In genomic region chr1:32291145-32291707, GRCh38 we compare ENCODE assay signal across 8 cellular contexts. TPM values are rescaled to one million over a fixed set of nuclear protein-coding genes. Genes with fewer than 3 reads are reported as not detected.
DNase-seq lines count a peak whose midpoint lies in the region; ATAC-seq and TF ChIP-seq lines count a peak whose summit lies in the region.

No MANE protein-coding gene starts in this region.

- peaks cover 0 to 2% of the 10 kb centered on the region in 2 donors for H3K4me1 ChIP-seq in lung (ENCODE audit: control insufficient read depth in 2 of 2, insufficient read depth in 2 of 2, low read length in 2 of 2)
- H3K4me1 ChIP-seq in aorta (ENCODE audit: control insufficient read depth in 1 of 2, insufficient read depth in 2 of 2, low read length in 2 of 2), result no peaks in the 10 kb centered on the region

- 45 to 47% methylated on average over 10 of the region's 10 CpGs for WGBS in lung, 2 donors
- 65 to 70% methylated on average over 10 of the region's 10 CpGs for WGBS in aorta, 2 donors

- H3K36me3 Mint-ChIP-seq in MCF 10A (ENCODE audit: insufficient read depth, unreplicated experiment), result no peaks in the 10 kb centered on the region

- H3K4me3 ChIP-seq in lung (no peak overlapping the region), aorta (ENCODE audit: low read length in 2 of 2) (peak overlapping the region; percentile 44 to 51)

- H3K27ac Mint-ChIP-seq in MCF 10A (ENCODE audit: low read depth, unreplicated experiment), result peak overlapping the region; percentile 96

- CTCF ChIA-PET in MCF 10A (lab: Yijun Ruan, JAX), result interaction anchor here (0.6 to 3.3 kb wide), 2 partner anchors 36 to 75 kb away, joined by 3 to 21 read pairs; no protein-coding TSS in a partner anchor

- peak; percentile 64 for DNase-seq in Caki2 (ENCODE audit: low read depth)
- DNase-seq in MCF 10A (ENCODE audit: unreplicated experiment), result peak; percentile 78
- no peak for DNase-seq in lung (ENCODE audit: low spot score)
- no peak for DNase-seq in aorta
- DNase-seq in hippocampal formation (lab: John Stamatoyannopoulos, UW), result no peak

- ATAC-seq in lung (ENCODE audit: insufficient read depth, low FRiP score), result no peak
- ATAC-seq in aorta (ENCODE audit: low FRiP score), result no peak
- ATAC-seq in HG02678 (IDR thresholded peaks at IDR 0.05; ENCODE audit: unreplicated experiment), result no peak
- no peak for ATAC-seq in HG02642 (IDR thresholded peaks at IDR 0.05; ENCODE audit: poor library complexity, unreplicated experiment)

- H3K27me3 ChIP-seq in lung (ENCODE audit: control insufficient read depth, insufficient read depth), result no peaks in the 10 kb centered on the region
- H3K27me3 ChIP-seq in aorta (ENCODE audit: control insufficient read depth in 1 of 2, insufficient read depth in 2 of 2, low read length in 1 of 2), result no peaks in the 10 kb centered on the region

- TSS peak; percentile 97 for BruUV-seq in MCF 10A (replicated peaks; lab: Mats Ljungman, UMichigan)

- H3K27me3 Mint-ChIP-seq in MCF 10A (ENCODE audit: insufficient read depth, unreplicated experiment), result no peaks in the 10 kb centered on the region

- H3K27ac ChIP-seq in KOPT-K1 (ENCODE audit: low read depth, low read length, poor library complexity, severe bottlenecking) (peak overlapping the region; percentile 96), lung (ENCODE audit: low read depth in 1 of 2, low read length in 1 of 2) (peak overlapping the region; percentile 53 to 92), aorta (ENCODE audit: low read depth in 1 of 2, low read length in 2 of 2) (peak overlapping the region in 1 of 2 donors; percentile 60)

- POLR2A ChIA-PET in MCF 10A (lab: Yijun Ruan, JAX), result interaction anchor here (0.5 to 2.8 kb wide), 19 partner anchors 9 to 1057 kb away, joined by 3 to 10 read pairs (median 4); partner anchors contain the start of genes BSDC1, RBBP4 and ZBTB8A

- H3K9me3 ChIP-seq in KOPT-K1 (ENCODE audit: insufficient read depth, low read length, poor library complexity, severe bottlenecking) (no peaks in the 10 kb centered on the region), lung (ENCODE audit: control insufficient read depth in 2 of 2, insufficient read depth in 1 of 2, low read length in 1 of 2) (no peaks in the 10 kb centered on the region), aorta (ENCODE audit: control insufficient read depth, low read length) (no peaks in the 10 kb centered on the region)

- H3K4me1 Mint-ChIP-seq in MCF 10A (ENCODE audit: insufficient read depth, unreplicated experiment), result peaks cover 18% of the 10 kb centered on the region

- in situ Hi-C loops in Caki2 (cut with HindIII; ENCODE audit: low pct_unique_long_range_greater_than_20kb, low sequenced_read_pairs), result no loop called here

- H3K9me3 Mint-ChIP-seq in MCF 10A (ENCODE audit: unreplicated experiment), result no peaks in the 10 kb centered on the region

- no peak for TF ChIP-seq CTCF in MCF 10A (IDR thresholded peaks at IDR 0.05; ENCODE audit: unreplicated experiment)
- TF ChIP-seq CTCF in lung (IDR thresholded peaks at IDR 0.05; ENCODE audit: control extremely low read depth, extremely low read depth), result no peak

- peak overlapping the region; percentile 99 for H3K4me3 Mint-ChIP-seq in MCF 10A (ENCODE audit: unreplicated experiment)

- H3K36me3 ChIP-seq in KOPT-K1 (ENCODE audit: insufficient read depth, low read length), result peaks cover 32% of the 10 kb centered on the region
- peaks cover 0 to 2% of the 10 kb centered on the region in 2 donors for H3K36me3 ChIP-seq in lung (ENCODE audit: control insufficient read depth in 2 of 2, insufficient read depth in 2 of 2, low read length in 2 of 2)
- H3K36me3 ChIP-seq in aorta (ENCODE audit: control insufficient read depth in 1 of 2, insufficient read depth in 2 of 2, low read length in 1 of 2), result no peaks in the 10 kb centered on the region

- intact Hi-C loops in MCF 10A (cut with micrococcal nuclease) (loop anchor here (2.0 kb wide), 1 partner anchor 76 kb away; no protein-coding TSS in a partner anchor), aorta (cut with DNase I) (no loop called here)

RNA-seq across cellular contexts. Expression of gene HDAC1, which starts 0.7 kb away (rescaled TPM):
- total RNA-seq in Caki2 (2014; rRNA removed; shearing (Covaris generic); ENCODE audit: low replicate concordance), result 104 and 107 TPM in 2 replicates
- total RNA-seq in MCF 10A (2022) (39.7 and 62.9 TPM in 2 replicates), lung (10 to 100 TPM; 66.2 to 90.4 TPM), aorta (10 to 100 TPM; 47.9 to 55.5 TPM)
- polyA plus RNA-seq in lung (10 to 100 TPM; 47.3 to 78.8 TPM), aorta (10 to 100 TPM; 37.2 to 65.5 TPM)

RNA-seq across cellular contexts. Expression of gene LCK, which starts 40.2 kb away (rescaled TPM):
- not detected in 2 replicates for total RNA-seq in Caki2 (2014; rRNA removed; shearing (Covaris generic); ENCODE audit: low replicate concordance)
- not detected in 2 replicates for total RNA-seq in MCF 10A (2022)
- 1 to 10 TPM; 3.5 to 8.9 TPM for total RNA-seq in lung
- 1 to 10 TPM; 2.4 to 5.0 TPM for polyA plus RNA-seq in lung
- total RNA-seq in aorta, result 1 to 10 TPM; 2.4 to 4.6 TPM
- 1 to 10 TPM in 1 of 2 donors, under 1 TPM in 1; 0.18 to 1.6 TPM for polyA plus RNA-seq in aorta

RNA-seq across cellular contexts. Expression of gene FAM167B, which starts 44.2 kb away (rescaled TPM):
- total RNA-seq in Caki2 (2014; rRNA removed; shearing (Covaris generic); ENCODE audit: low replicate concordance), result not detected in 2 replicates
- 0.34 TPM in 1 of 2 replicates, not detected in the other for total RNA-seq in MCF 10A (2022)
- total RNA-seq in lung, result 1 to 10 TPM; 2.6 to 5.4 TPM
- 10 to 100 TPM in 1 of 2 donors, 1 to 10 TPM in 1; 5.9 to 30.5 TPM for polyA plus RNA-seq in lung
- 10 to 100 TPM in 1 of 2 donors, 1 to 10 TPM in 1; 9.6 to 11.8 TPM for total RNA-seq in aorta
- 1 to 10 TPM; 3.6 to 3.8 TPM for polyA plus RNA-seq in aorta

RNA-seq across cellular contexts. Expression of gene MARCKSL1, which starts 44.8 kb away (rescaled TPM):
- 7.1 and 12.0 TPM in 2 replicates for total RNA-seq in Caki2 (2014; rRNA removed; shearing (Covaris generic); ENCODE audit: low replicate concordance)
- 0.65 and 1.0 TPM in 2 replicates for total RNA-seq in MCF 10A (2022)
- total RNA-seq in lung, result 10 to 100 TPM; 37.9 to 78.4 TPM
- polyA plus RNA-seq in lung, result 10 to 100 TPM; 28.4 to 41.2 TPM
- 10 to 100 TPM; 31.0 to 34.7 TPM for total RNA-seq in aorta
- polyA plus RNA-seq in aorta, result 10 to 100 TPM in 1 of 2 donors, 1 to 10 TPM in 1; 4.7 to 10.1 TPM

Comparison
In these comparisons a context has a peak if more than half of its experiments do, and no peak if none do; other contexts are left out.
1. DNase-seq: peak in Caki2 (single experiment) and MCF 10A (single experiment); none in lung (single experiment), aorta (0 of 2) and hippocampal formation (0 of 2).